Comparison of ENCODE assay signal across 1 cellular context in genomic region chr5:55747778-55748318, GRCh38.
TF ChIP-seq lines count a peak whose summit lies in the region.

No MANE protein-coding gene starts in this region.

TF ChIP-seq in K562, 482 proteins besides CTCF, POLR2A, EP300 and RAD21 (continued from another document):
- TF ChIP-seq RBM17 (IDR thresholded peaks at IDR 0.05; ENCODE audit: borderline replicate concordance, low read depth, low read length) (no peak), E2F1 (CRISPR knock-in tag; IDR thresholded peaks at IDR 0.05) (no peak), SREBF2 (CRISPR knock-in tag; IDR thresholded peaks at IDR 0.05) (no peak), BRD9 (IDR thresholded peaks at IDR 0.05; ENCODE audit: low read depth, partially characterized antibody) (no peak), GTF2B (IDR thresholded peaks at IDR 0.05; ENCODE audit: extremely low read depth, insufficient read length) (no peak), MAFG (tag; conservative IDR thresholded peaks at IDR 0.05) (0 out of 2 replicates have a peak, but pooled peaks have one; percentile 11), HBP1 (CRISPR knock-in tag; IDR thresholded peaks at IDR 0.05) (no peak), IFI16 (CRISPR knock-in tag; IDR thresholded peaks at IDR 0.05) (no peak), YY1 (IDR thresholded peaks at IDR 0.05; ENCODE audit: borderline replicate concordance in 1 of 3, control insufficient read depth in 1 of 3, extremely low read depth in 1 of 3, insufficient read depth in 3 of 3, insufficient read length in 1 of 3, insufficient replicate concordance in 2 of 3, low read depth in 1 of 3, low read length in 2 of 3) (no peak), NR3C1 (CRISPR knock-in tag; IDR thresholded peaks at IDR 0.05) (no peak), HNRNPL (IDR thresholded peaks at IDR 0.05; ENCODE audit: low read depth, low read length) (no peak), SNRNP70 (optimal IDR thresholded peaks at IDR 0.05; ENCODE audit: low read depth, low read length) (no peak), RBM39 (optimal IDR thresholded peaks at IDR 0.05; ENCODE audit: low read depth, low read length) (no peak), STAG1 (CRISPR knock-in tag; IDR thresholded peaks at IDR 0.05; ENCODE audit: borderline replicate concordance) (no peak), RBM14 (IDR thresholded peaks at IDR 0.05; ENCODE audit: borderline replicate concordance, insufficient read depth, low read depth, low read length) (no peak), ATF7 (IDR thresholded peaks at IDR 0.05) (no peak), ZNF316 (IDR thresholded peaks at IDR 0.05) (peak; percentile 54), CHD2 (IDR thresholded peaks at IDR 0.05; ENCODE audit: low read depth, low read length) (no peak), C11orf30 (IDR thresholded peaks at IDR 0.05; ENCODE audit: low read depth) (peak; percentile 17; the same call in 1 of the 2 replicates), ZNF408 (CRISPR knock-in tag; IDR thresholded peaks at IDR 0.05; ENCODE audit: low read depth) (no peak), SMAD2 (IDR thresholded peaks at IDR 0.05; ENCODE audit: low read depth, low read length) (no peak)
